In genomic region chr1:38005195-38006007, GRCh38 we compare ENCODE assay signal across 8 cellular contexts. TPM values are rescaled to one million over a fixed set of nuclear protein-coding genes. Genes with fewer than 3 reads are reported as not detected.
DNase-seq lines count a peak whose midpoint lies in the region; ATAC-seq and TF ChIP-seq lines count a peak whose summit lies in the region.

Gene FHL3 (minus strand): TSS chr1:38005514. CDS start chr1:37999412, 6,102 bp downstream.

- 0 to 2% methylated on average over 1 to 75 of the region's 83 CpGs for WGBS in endodermal cell (ENCODE audit: insufficient coverage in 1 of 2, insufficient read length in 1 of 2), 2 experiments
- WGBS in thyroid gland, 2 donors, result 67% methylated on average over 1 of the region's 83 CpGs; no CpG with 5 or more reads in 1 of the 2 donors

- H3K27ac ChIP-seq in endodermal cell (ENCODE audit: low read depth, low read length), result no peak within 1 kb of the TSS
- peak within 1 kb of the TSS in 2 of 3 donors; percentile 60 to 70 for H3K27ac ChIP-seq in thyroid gland

- CTCF ChIA-PET in activated CD4-positive, alpha-beta T cell treated with anti-CD3 and anti-CD28 coated beads, Interleukin-2, amount 10 ng/mL, durations not matched to agents 7 days and 5 days (lab: Charles Lee), result no interaction called here

- H3K9ac ChIP-seq in endodermal cell (ENCODE audit: extremely low read depth, low read length, poor library complexity, severe bottlenecking), result peak within 1 kb of the TSS; percentile 61

- peaks cover 23% of the 10 kb centered on the region for H3K4me1 ChIP-seq in endodermal cell (ENCODE audit: control insufficient read depth, insufficient read depth, low read length)
- peaks cover 11 to 27% of the 10 kb centered on the region in 2 donors for H3K4me1 ChIP-seq in thyroid gland

- peaks cover 54% of the 10 kb centered on the region for H3K4me1 Mint-ChIP-seq in activated CD4-positive, alpha-beta T cell treated with anti-CD3 and anti-CD28 coated beads, Interleukin-2, amount 10 ng/mL, durations not matched to agents 7 days and 5 days
- H3K4me1 Mint-ChIP-seq in endodermal cell, result peaks cover 40% of the 10 kb centered on the region
- H3K4me1 Mint-ChIP-seq in mesothelial cell of epicardium, result peaks cover 31% of the 10 kb centered on the region

- H3K4me3 ChIP-seq in endodermal cell (ENCODE audit: low read length) (peak within 1 kb of the TSS; percentile 94), thyroid gland (replicated peaks in 1 of 3) (peak within 1 kb of the TSS in 2 of 3 donors; percentile 25 to 78)

- H3K4me3 Mint-ChIP-seq in activated CD4-positive, alpha-beta T cell treated with anti-CD3 and anti-CD28 coated beads, Interleukin-2, amount 10 ng/mL, durations not matched to agents 7 days and 5 days, result peak within 1 kb of the TSS; percentile 79
- H3K4me3 Mint-ChIP-seq in endodermal cell (peak within 1 kb of the TSS; percentile 69), mesothelial cell of epicardium (peak within 1 kb of the TSS; percentile 82)

- no peak for TF ChIP-seq CTCF in endodermal cell (conservative IDR thresholded peaks at IDR 0.05)
- TF ChIP-seq CTCF in mesothelial cell of epicardium (IDR thresholded peaks at IDR 0.05; ENCODE audit: unreplicated experiment), result no peak
- TF ChIP-seq CTCF in thyroid gland (IDR thresholded peaks at IDR 0.05), result no peak

- peak within 1 kb of the TSS; percentile 78 for H3K27ac Mint-ChIP-seq in activated CD4-positive, alpha-beta T cell treated with anti-CD3 and anti-CD28 coated beads, Interleukin-2, amount 10 ng/mL, durations not matched to agents 7 days and 5 days
- H3K27ac Mint-ChIP-seq in endodermal cell (peak within 1 kb of the TSS; percentile 4), mesothelial cell of epicardium (peak within 1 kb of the TSS; percentile 90)

- ATAC-seq in GM19035 (IDR thresholded peaks at IDR 0.05; ENCODE audit: unreplicated experiment), result no peak

- intact Hi-C loops in thyroid gland (cut with DNase I), result loop anchor here (10.0 kb wide), 1 partner anchor 71 kb away; no protein-coding TSS in a partner anchor

- H3K9me3 Mint-ChIP-seq in activated CD4-positive, alpha-beta T cell treated with anti-CD3 and anti-CD28 coated beads, Interleukin-2, amount 10 ng/mL, durations not matched to agents 7 days and 5 days, result no peaks in the 10 kb centered on the region
- H3K9me3 Mint-ChIP-seq in endodermal cell (no peaks in the 10 kb centered on the region), mesothelial cell of epicardium (no peaks in the 10 kb centered on the region)

- H3K27me3 ChIP-seq in endodermal cell (ENCODE audit: control insufficient read depth, insufficient read depth, low read length, poor library complexity, severe bottlenecking), result no peaks in the 10 kb centered on the region
- H3K27me3 ChIP-seq in thyroid gland, result no peaks in the 10 kb centered on the region

- TF ChIP-seq POLR2A in thyroid gland (IDR thresholded peaks at IDR 0.05), result peak in 1 of 2 donors; percentile 45

- DNase-seq in NCI-H748 (lab: John Stamatoyannopoulos, UW; ENCODE audit: unreplicated experiment) (peak; percentile 64), NCI-H748 treated with DMSO at 0.1 percent for 48 hours (lab: John Stamatoyannopoulos, UW) (no peak), NCI-H1105 (lab: John Stamatoyannopoulos, UW) (peak; percentile 42), endodermal cell (peak; percentile 91), mesothelial cell of epicardium (ENCODE audit: low spot score in 2 of 2, unreplicated experiment in 2 of 2) (peak; percentile 59 to 60), thyroid gland (peak; percentile 63 to 71)
- DNase-seq in activated CD4-positive, alpha-beta T cell treated with anti-CD3 and anti-CD28 coated beads, Interleukin-2, amount 10 ng/mL, durations not matched to agents 7 days and 5 days, result peak; percentile 44

- H3K36me3 Mint-ChIP-seq in activated CD4-positive, alpha-beta T cell treated with anti-CD3 and anti-CD28 coated beads, Interleukin-2, amount 10 ng/mL, durations not matched to agents 7 days and 5 days (ENCODE audit: low read depth), result peaks cover 4% of the 10 kb centered on the region
- H3K36me3 Mint-ChIP-seq in endodermal cell (ENCODE audit: low read depth) (no peaks in the 10 kb centered on the region), mesothelial cell of epicardium (no peaks in the 10 kb centered on the region)

- H3K36me3 ChIP-seq in endodermal cell (ENCODE audit: control insufficient read depth, insufficient read depth, low read length) (no peaks in the 10 kb centered on the region), thyroid gland (no peaks in the 10 kb centered on the region)

- POLR2A ChIA-PET in activated CD4-positive, alpha-beta T cell treated with anti-CD3 and anti-CD28 coated beads, Interleukin-2, amount 10 ng/mL, durations not matched to agents 7 days and 5 days (lab: Charles Lee), result no interaction called here

- no peaks in the 10 kb centered on the region for H3K27me3 Mint-ChIP-seq in activated CD4-positive, alpha-beta T cell treated with anti-CD3 and anti-CD28 coated beads, Interleukin-2, amount 10 ng/mL, durations not matched to agents 7 days and 5 days
- H3K27me3 Mint-ChIP-seq in endodermal cell (ENCODE audit: insufficient read depth), result no peaks in the 10 kb centered on the region
- H3K27me3 Mint-ChIP-seq in mesothelial cell of epicardium (ENCODE audit: low read depth), result no peaks in the 10 kb centered on the region

- no peaks in the 10 kb centered on the region for H3K9me3 ChIP-seq in endodermal cell (ENCODE audit: control insufficient read depth, low read length)
- no peaks in the 10 kb centered on the region for H3K9me3 ChIP-seq in thyroid gland

RNA-seq across cellular contexts. Expression of gene FHL3, which starts in this region (rescaled TPM):
- 1 to 10 TPM; 9.8 to 9.9 TPM for total RNA-seq in activated CD4-positive, alpha-beta T cell treated with anti-CD3 and anti-CD28 coated beads, Interleukin-2, amount 10 ng/mL, durations not matched to agents 7 days and 5 days
- total RNA-seq in endodermal cell (10 to 100 TPM; 20.5 to 20.6 TPM), mesothelial cell of epicardium (46.1 to 50.6 TPM (median 46.2 TPM) in 3 replicates), thyroid gland (10 to 100 TPM in 2 of 4 donors, 1 to 10 TPM in 2; 7.5 to 13.8 (median 10.4) TPM)
- polyA plus RNA-seq in endodermal cell (2013, experiment 1 of 2), result 22.3 TPM
- polyA plus RNA-seq in endodermal cell (2013, experiment 2 of 2), result 22.3 TPM

Comparison
In these comparisons a context has a peak if more than half of its experiments do, and no peak if none do; other contexts are left out.
1. H3K27ac Mint-ChIP-seq: peak in every context shown above with its lines; median percentile 90 in mesothelial cell of epicardium; 78 in activated CD4-positive, alpha-beta T cell treated with anti-CD3 and anti-CD28 coated beads, Interleukin-2, amount 10 ng/mL, durations not matched to agents 7 days and 5 days; 4 in endodermal cell.